15 cellular contexts compared by ENCODE assay signal in genomic region chr4:13240066-13240465, GRCh38.
DNase-seq lines count a peak whose midpoint lies in the region; ATAC-seq, FAIRE-seq and TF ChIP-seq lines count a peak whose summit lies in the region.
"Had no signal": no experiment of that assay in that cellular context is flagged by ENCODE, and none has a peak within 500 bp of the region (broad histone marks: within the 10 kb centered on the region; RNA-seq: fewer than 3 reads in every experiment).

No MANE protein-coding gene starts in this region.

- peaks cover 5% of the 10 kb centered on the region for H3K9me3 Mint-ChIP-seq in MCF 10A (ENCODE audit: unreplicated experiment)

- TF ChIP-seq RAD21 in H1 (IDR thresholded peaks at IDR 0.05 in 1 of 2, conservative IDR thresholded peaks at IDR 0.05 in 1 of 2; ENCODE audit: low read depth in 2 of 2, low read length in 2 of 2): no peak

- no peak overlapping the region for H4K8ac ChIP-seq in H1 (ENCODE audit: extremely low read depth, insufficient read depth, low read length)

- CTCF ChIA-PET in MCF 10A (lab: Yijun Ruan, JAX): interaction anchor here (0.7 kb wide), 1 partner anchor 19 kb away, joined by 3 read pairs; no protein-coding TSS in a partner anchor
- CTCF ChIA-PET in H1 (lab: Charles Lee; ENCODE audit: partially characterized antibody): interaction anchor here (0.6 to 1.8 kb wide), 2 partner anchors 8 to 15 kb away, joined by 3 to 7 read pairs; no protein-coding TSS in a partner anchor

- POLR2A ChIA-PET in MCF 10A (lab: Yijun Ruan, JAX): interaction anchor here (0.6 kb wide), 1 partner anchor 310 kb away, joined by 3 read pairs; no protein-coding TSS in a partner anchor
- POLR2A ChIA-PET in H1 (lab: Charles Lee; ENCODE audit: partially characterized antibody): no interaction called here

- intact Hi-C loops in MCF 10A (cut with micrococcal nuclease): no loop called here
- intact Hi-C loops in breast epithelium (cut with DNase I; ENCODE audit: low total_unique reads): no loop called here
- intact Hi-C loops in heart left ventricle (cut with DNase I): no loop called here
- intact Hi-C loops in gastrocnemius medialis (cut with DNase I; ENCODE audit: low total_unique reads): no loop called here

- TF ChIP-seq CTCF in MCF 10A (IDR thresholded peaks at IDR 0.05; ENCODE audit: unreplicated experiment) (no peak), breast epithelium (IDR thresholded peaks at IDR 0.05) (no peak), H1 (IDR thresholded peaks at IDR 0.05; ENCODE audit: control extremely low read depth in 1 of 3, insufficient read depth in 1 of 3, low read depth in 1 of 3, low read length in 3 of 3) (no peak), heart left ventricle (IDR thresholded peaks at IDR 0.05) (no peak), gastrocnemius medialis (IDR thresholded peaks at IDR 0.05 in 4 of 5, conservative IDR thresholded peaks at IDR 0.05 in 1 of 5) (no peak)

- 74% methylated on average over 3 of the region's 3 CpGs; no CpG with 5 or more reads in 1 of the 2 experiments for WGBS in H1 (ENCODE audit: extremely low coverage in 1 of 2, insufficient coverage in 1 of 2, insufficient read length in 1 of 2, insufficient replicate concordance in 2 of 2, low coverage in 1 of 2, low lambda C conversion rate in 2 of 2, missing lambda C conversion rate in 1 of 2), 2 experiments
- WGBS in heart left ventricle, 4 donors: 70 to 87% (median 82%) methylated on average over 3 of the region's 3 CpGs

- H4K20me1 ChIP-seq in H1 (replicated peaks in 1 of 2; ENCODE audit: control insufficient read depth in 1 of 2, insufficient read depth in 2 of 2, low read length in 2 of 2): no peaks in the 10 kb centered on the region

- H3K79me2 ChIP-seq in H1 (ENCODE audit: control insufficient read depth in 1 of 2, insufficient read depth in 2 of 2, low read length in 2 of 2): no peaks in the 10 kb centered on the region

- no peak overlapping the region for H2AK5ac ChIP-seq in H1 (ENCODE audit: low read depth, low read length)

- no peak overlapping the region for H4K5ac ChIP-seq in H1 (ENCODE audit: insufficient read length, low read depth, low read length)

- no peak overlapping the region for H2BK5ac ChIP-seq in H1 (ENCODE audit: low read depth, low read length)

- no peak overlapping the region for H3K4me3 Mint-ChIP-seq in MCF 10A (ENCODE audit: unreplicated experiment)
- H3K4me3 Mint-ChIP-seq: nephron had no signal

- no peak overlapping the region for H3K4me3 ChIP-seq in breast epithelium
- H3K4me3 ChIP-seq in H1 (ENCODE audit: extremely low read depth in 1 of 4, insufficient read depth in 2 of 4, low read depth in 3 of 4, low read length in 4 of 4): no peak overlapping the region
- H3K4me3 ChIP-seq in heart left ventricle: no peak overlapping the region
- H3K4me3 ChIP-seq in gastrocnemius medialis: no peak overlapping the region
- H3K4me3 ChIP-seq: lung had no signal

- no peak overlapping the region for H3K4ac ChIP-seq in H1 (replicated peaks; ENCODE audit: insufficient read length, low read depth, low read length)

- no peak overlapping the region for H3K18ac ChIP-seq in H1 (ENCODE audit: extremely low read depth, low read length)

- no TSS peak for BruUV-seq in MCF 10A (replicated peaks; lab: Mats Ljungman, UMichigan)

- no peak overlapping the region for H3K9ac ChIP-seq in H1 (replicated peaks in 1 of 4; ENCODE audit: extremely low read depth in 1 of 4, low read depth in 3 of 4, low read length in 3 of 4)

- ATAC-seq in heart left ventricle (no peak), gastrocnemius medialis (no peak)
- ATAC-seq: Right ventricle myocardium inferior had no signal

- no peaks in the 10 kb centered on the region for H3K27me3 Mint-ChIP-seq in MCF 10A (ENCODE audit: insufficient read depth, unreplicated experiment)

- FAIRE-seq in H1 (lab: Jason Lieb, UNC) (peak; percentile 13), urothelium cell line (lab: Jason Lieb, UNC) (no peak)
- FAIRE-seq: frontal cortex had no signal

- DNase-seq in MCF 10A (ENCODE audit: unreplicated experiment) (peak; percentile 8), breast epithelium (ENCODE audit: low spot score in 2 of 2) (no peak), OCI-M1 (lab: John Stamatoyannopoulos, UW) (peak; percentile 9), H1 (ENCODE audit: low read depth in 1 of 2, low spot score in 2 of 2) (no peak), urothelium cell line (ENCODE audit: low spot score) (peak; percentile 31), heart left ventricle (no peak), gastrocnemius medialis (no peak), NCI-H526 (lab: John Stamatoyannopoulos, UW) (no peak)
- DNase-seq: DMS79 treated with DMSO at 0.1 percent for 48 hours, MV-4-11, NCI-H774 had no signal

- H2BK20ac ChIP-seq in H1 (ENCODE audit: low read length): no peak overlapping the region

- H2BK15ac ChIP-seq in H1 (ENCODE audit: low read length): no peak overlapping the region

- no peak overlapping the region for H3K27ac Mint-ChIP-seq in MCF 10A (ENCODE audit: low read depth, unreplicated experiment)
- H3K27ac Mint-ChIP-seq: nephron had no signal

- H3K36me3 ChIP-seq in breast epithelium (no peaks in the 10 kb centered on the region), H1 (ENCODE audit: control insufficient read depth in 2 of 4, insufficient read depth in 4 of 4, low read length in 3 of 4) (no peaks in the 10 kb centered on the region), heart left ventricle (no peaks in the 10 kb centered on the region), gastrocnemius medialis (no peaks in the 10 kb centered on the region)

- H2BK12ac ChIP-seq in H1 (ENCODE audit: low read depth, low read length): no peak overlapping the region

- no peak for TF ChIP-seq EP300 in H1 (IDR thresholded peaks at IDR 0.05; ENCODE audit: borderline replicate concordance in 1 of 2, low read depth in 2 of 2, low read length in 2 of 2)

- H3K27me3 ChIP-seq in breast epithelium (no peaks in the 10 kb centered on the region), H1 (replicated peaks in 1 of 4; ENCODE audit: control insufficient read depth in 3 of 4, extremely low read depth in 1 of 4, insufficient read depth in 3 of 4, low read length in 3 of 4) (no peaks in the 10 kb centered on the region), heart left ventricle (no peaks in the 10 kb centered on the region), gastrocnemius medialis (no peaks in the 10 kb centered on the region)

- H3K9me3 ChIP-seq in breast epithelium: peaks cover 0 to under 1% of the 10 kb centered on the region in 2 donors
- no peaks in the 10 kb centered on the region for H3K9me3 ChIP-seq in H1 (ENCODE audit: insufficient read depth in 2 of 2, low read depth in 1 of 2, low read length in 1 of 2)
- H3K9me3 ChIP-seq in heart left ventricle: peaks cover 0 to 1% (median 0%) of the 10 kb centered on the region in 12 donors
- no peaks in the 10 kb centered on the region for H3K9me3 ChIP-seq in gastrocnemius medialis

- H4K91ac ChIP-seq in H1 (replicated peaks; ENCODE audit: insufficient read length, low read length): no peak overlapping the region

- H3K27ac ChIP-seq in breast epithelium: no peak overlapping the region
- H3K27ac ChIP-seq in H1 (ENCODE audit: low read depth, low read length): no peak overlapping the region
- no peak overlapping the region for H3K27ac ChIP-seq in heart left ventricle
- no peak overlapping the region for H3K27ac ChIP-seq in gastrocnemius medialis

- no peaks in the 10 kb centered on the region for H3K36me3 Mint-ChIP-seq in MCF 10A (ENCODE audit: insufficient read depth, unreplicated experiment)

- no peak overlapping the region for H3K23ac ChIP-seq in H1 (ENCODE audit: insufficient read length)

- no peak overlapping the region for H3K56ac ChIP-seq in H1 (replicated peaks; ENCODE audit: insufficient read length, low read depth, low read length)

- TF ChIP-seq POLR2A in breast epithelium (IDR thresholded peaks at IDR 0.05): no peak
- TF ChIP-seq POLR2A in H1 (IDR thresholded peaks at IDR 0.05; ENCODE audit: control extremely low read depth in 1 of 2, low read depth in 2 of 2, low read length in 2 of 2): no peak
- no peak for TF ChIP-seq POLR2A in heart left ventricle (IDR thresholded peaks at IDR 0.05)
- TF ChIP-seq POLR2A in gastrocnemius medialis (IDR thresholded peaks at IDR 0.05): no peak

- in situ Hi-C loops in gastrocnemius medialis (cut with MboI; ENCODE audit: low sequenced_read_pairs in 4 of 4): no loop called here

- no peak overlapping the region for H3K14ac ChIP-seq in H1 (ENCODE audit: insufficient read length)

- no peaks in the 10 kb centered on the region for H3K79me1 ChIP-seq in H1 (ENCODE audit: low read depth, low read length)

- no peak overlapping the region for H2BK120ac ChIP-seq in H1 (replicated peaks; ENCODE audit: low read depth, low read length)

- H2AFZ ChIP-seq in H1 (ENCODE audit: low read length): no peak overlapping the region

- H3K4me1 ChIP-seq in breast epithelium (no peaks in the 10 kb centered on the region), H1 (replicated peaks in 1 of 4; ENCODE audit: control insufficient read depth in 3 of 4, insufficient read depth in 4 of 4, low read length in 3 of 4) (peaks cover 0 to 5% (median 0%) of the 10 kb centered on the region in 4 experiments; a peak in 1 of 7 replicates), heart left ventricle (no peaks in the 10 kb centered on the region), gastrocnemius medialis (no peaks in the 10 kb centered on the region)

- no peaks in the 10 kb centered on the region; the same call in 1 of the 2 replicates for H3K23me2 ChIP-seq in H1 (ENCODE audit: low read depth, low read length)

- no peak overlapping the region for H3K4me2 ChIP-seq in H1 (ENCODE audit: insufficient read depth in 1 of 2, low read depth in 2 of 2, low read length in 2 of 2)

- H3K4me1 Mint-ChIP-seq in MCF 10A (ENCODE audit: insufficient read depth, unreplicated experiment): no peaks in the 10 kb centered on the region

TF ChIP-seq in H1, 55 proteins besides CTCF, POLR2A, EP300 and RAD21 (continues in another document):
- TF ChIP-seq MAX (IDR thresholded peaks at IDR 0.05): no peak
- no peak for TF ChIP-seq SAP30 (IDR thresholded peaks at IDR 0.05; ENCODE audit: insufficient read depth, insufficient replicate concordance, low read length)
- no peak for TF ChIP-seq RXRA (IDR thresholded peaks at IDR 0.05; ENCODE audit: insufficient read depth, low read depth, low read length)
- TF ChIP-seq SP2 (IDR thresholded peaks at IDR 0.05; ENCODE audit: low read length): no peak
- TF ChIP-seq SIRT6 (IDR thresholded peaks at IDR 0.05; ENCODE audit: low read length): no peak
- TF ChIP-seq ASH2L (IDR thresholded peaks at IDR 0.05; ENCODE audit: low read length): no peak
- no peak for TF ChIP-seq TAF7 (optimal IDR thresholded peaks at IDR 0.05; ENCODE audit: borderline replicate concordance, low read depth, low read length)
- no peak for TF ChIP-seq JUND (IDR thresholded peaks at IDR 0.05; ENCODE audit: low read length)
- no peak for TF ChIP-seq SUZ12 (IDR thresholded peaks at IDR 0.05; ENCODE audit: low read length)
- no peak for TF ChIP-seq CEBPB (IDR thresholded peaks at IDR 0.05; ENCODE audit: low read depth, low read length)

Comparison
In these comparisons a context has a peak if more than half of its experiments do, and no peak if none do; other contexts are left out.
1. DNase-seq: peak in MCF 10A (single experiment), OCI-M1 (single experiment) and urothelium cell line (single experiment); none in breast epithelium (0 of 2), H1 (0 of 2), heart left ventricle (0 of 5), gastrocnemius medialis (0 of 2) and NCI-H526 (0 of 2).